ENCODE assay signal across 16 cellular contexts in genomic region chr10:116286801-116287200, GRCh38. TPM values are rescaled to one million over a fixed set of nuclear protein-coding genes. Genes with fewer than 3 reads are reported as not detected.
DNase-seq lines count a peak whose midpoint lies in the region; ATAC-seq and TF ChIP-seq lines count a peak whose summit lies in the region.
"Had no signal": no experiment of that assay in that cellular context is flagged by ENCODE, and none has a peak within 500 bp of the region (broad histone marks: within the 10 kb centered on the region; RNA-seq: fewer than 3 reads in every experiment).

No MANE protein-coding gene starts in this region.

- TF ChIP-seq CTCF in GM12865 (IDR thresholded peaks at IDR 0.05; ENCODE audit: insufficient read depth, low read depth, low read length, missing control alignments), result no peak
- TF ChIP-seq CTCF in KMS-11 (conservative IDR thresholded peaks at IDR 0.05; ENCODE audit: low read depth, low read length), result no peak

- H3K9me3 Mint-ChIP-seq in T-helper 2 cell treated with Interferon-gamma antibody and Interleukin-4, amounts not matched to agents 5 μg/mL and 100 μg/mL, for 36 hours, result no peaks in the 10 kb centered on the region
- H3K9me3 Mint-ChIP-seq: CD14-positive monocyte; CD8-positive, alpha-beta T cell had no signal

- intact Hi-C loops in left ventricle myocardium superior (cut with micrococcal nuclease), result loop anchor here (5.0 to 10.0 kb wide), 5 partner anchors 340 to 932 kb away; no protein-coding TSS in a partner anchor

- peak overlapping the region; percentile 2; the same call in 1 of the 2 replicates for H3K27ac ChIP-seq in KMS-11

- peaks cover 6% of the 10 kb centered on the region for H3K27me3 Mint-ChIP-seq in T-helper 2 cell treated with Interferon-gamma antibody and Interleukin-4, amounts not matched to agents 5 μg/mL and 100 μg/mL, for 36 hours (ENCODE audit: low read depth)

- H3K4me3 Mint-ChIP-seq in T-helper 2 cell treated with Interferon-gamma antibody and Interleukin-4, amounts not matched to agents 5 μg/mL and 100 μg/mL, for 36 hours, result peak overlapping the region; percentile 55
- H3K4me3 Mint-ChIP-seq: B cell; CD8-positive, alpha-beta T cell had no signal

- no peaks in the 10 kb centered on the region for H3K27me3 ChIP-seq in KMS-11 (ENCODE audit: insufficient read depth, low read depth)

- H3K27ac Mint-ChIP-seq in T-helper 2 cell treated with Interferon-gamma antibody and Interleukin-4, amounts not matched to agents 5 μg/mL and 100 μg/mL, for 36 hours, result no peak overlapping the region
- H3K27ac Mint-ChIP-seq: B cell; CD14-positive monocyte; CD8-positive, alpha-beta T cell had no signal

- H3K4me2 ChIP-seq in KMS-11, result peak overlapping the region; percentile 93

- H3K36me3 Mint-ChIP-seq in T-helper 2 cell treated with Interferon-gamma antibody and Interleukin-4, amounts not matched to agents 5 μg/mL and 100 μg/mL, for 36 hours (ENCODE audit: low read depth), result no peaks in the 10 kb centered on the region
- H3K36me3 Mint-ChIP-seq: CD14-positive monocyte; CD8-positive, alpha-beta T cell had no signal

- H2AFZ ChIP-seq in KMS-11 (ENCODE audit: low read depth), result peak overlapping the region; percentile 1; the same call in 1 of the 2 replicates

- no peaks in the 10 kb centered on the region for H4K20me1 ChIP-seq in KMS-11 (ENCODE audit: insufficient read depth)

- H3K4me1 ChIP-seq in KMS-11 (ENCODE audit: low read depth, poor library complexity, severe bottlenecking), result peaks cover 21% of the 10 kb centered on the region

- ATAC-seq in left ventricle myocardium superior (no peak), HG02571 (IDR thresholded peaks at IDR 0.05; ENCODE audit: unreplicated experiment) (no peak)
- ATAC-seq: CD8-positive, alpha-beta T cell; HCT116 had no signal

- H3K4me1 Mint-ChIP-seq in T-helper 2 cell treated with Interferon-gamma antibody and Interleukin-4, amounts not matched to agents 5 μg/mL and 100 μg/mL, for 36 hours (ENCODE audit: low read depth), result peaks cover 2% of the 10 kb centered on the region
- H3K4me1 Mint-ChIP-seq: B cell, CD14-positive monocyte had no signal

- H3K9ac ChIP-seq in KMS-11, result no peak overlapping the region

- no peaks in the 10 kb centered on the region for H3K79me2 ChIP-seq in KMS-11 (ENCODE audit: insufficient read depth, low read depth)

- peak; percentile 11 for DNase-seq in GM12865 (ENCODE audit: low read depth)
- DNase-seq in T-helper 2 cell treated with Interferon-gamma antibody and Interleukin-4, amounts not matched to agents 5 μg/mL and 100 μg/mL, for 36 hours (ENCODE audit: low spot score), result no peak
- no peak for DNase-seq in DMS79 treated with DMSO at 0.1 percent for 48 hours (lab: John Stamatoyannopoulos, UW)
- no peak for DNase-seq in left ventricle myocardium superior
- no peak for DNase-seq in DMS79 (lab: John Stamatoyannopoulos, UW)
- DNase-seq: CD8-positive, alpha-beta T cell; COR-L47; DMS153; GF-D8; IMR-90 had no signal

- H3K4me3 ChIP-seq in GM12865 (ENCODE audit: low read depth, low read length), result no peak overlapping the region
- no peak overlapping the region for H3K4me3 ChIP-seq in KMS-11 (IDR thresholded peaks at IDR 0.05; ENCODE audit: insufficient read depth, low read depth, low read length)

- H3K36me3 ChIP-seq in KMS-11 (ENCODE audit: insufficient read depth), result no peaks in the 10 kb centered on the region

RNA-seq across cellular contexts. Expression of gene GFRA1, which starts 13.8 kb away (rescaled TPM):
- 6.7 TPM for total RNA-seq in left ventricle myocardium superior
- total RNA-seq: B cell; CD8-positive, alpha-beta T cell; HT-29 had no signal

RNA-seq across cellular contexts. Expression of gene CCDC172, which starts 37.4 kb away (rescaled TPM):
- total RNA-seq in left ventricle myocardium superior, result not detected
- total RNA-seq: B cell; CD8-positive, alpha-beta T cell; HT-29; IMR-90 had no signal
